Comparison of ENCODE assay signal across 1 cellular context in the genomic region with DNA sequence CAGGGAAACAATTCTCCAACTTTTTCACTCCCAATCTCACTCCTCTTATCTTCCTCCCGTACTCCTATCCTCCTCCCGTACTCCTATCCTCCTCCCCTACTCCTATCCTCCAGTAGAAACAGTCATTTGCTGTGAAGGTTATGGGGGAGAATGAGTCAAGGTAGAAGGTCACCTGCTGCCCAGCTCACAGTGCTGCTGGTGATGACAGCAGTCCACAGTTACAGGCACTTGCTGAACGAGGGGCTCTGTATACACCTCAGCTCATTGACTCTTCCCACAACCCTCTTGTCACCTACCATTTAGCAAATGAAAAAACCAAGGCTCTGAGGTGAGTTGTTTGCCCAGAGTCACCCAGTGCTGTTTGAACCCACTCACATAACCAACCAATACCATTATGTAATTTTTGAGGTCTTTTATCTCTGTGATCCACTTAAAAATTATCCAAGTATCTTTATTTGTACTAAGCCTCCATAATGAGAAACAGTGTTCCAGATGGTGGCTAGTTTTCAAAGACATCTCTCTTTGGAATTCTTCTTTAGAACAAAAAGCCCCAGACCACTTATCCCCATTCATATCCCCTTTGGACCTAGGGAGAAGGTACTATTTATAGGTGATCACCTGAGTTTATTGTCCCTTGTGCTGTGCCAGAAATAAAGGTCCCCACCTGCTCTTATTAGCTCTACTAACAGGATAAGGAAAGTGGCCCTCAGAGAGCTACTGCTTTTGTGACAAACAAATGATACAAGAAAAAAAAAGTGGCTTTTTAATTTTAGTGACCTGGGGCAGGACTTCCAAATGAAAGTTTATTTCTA.
TF ChIP-seq lines count a peak whose summit lies in the region.

No MANE protein-coding gene starts in this region.

TF ChIP-seq in IMR-90, 13 proteins besides CTCF, POLR2A, EP300 and RAD21 (continued from another document):
- 0 out of 2 replicates have a peak, but pooled peaks have one; percentile 5 for TF ChIP-seq CEBPB (IDR thresholded peaks at IDR 0.05; ENCODE audit: low read depth, low read length)
- TF ChIP-seq, protein P1, sequence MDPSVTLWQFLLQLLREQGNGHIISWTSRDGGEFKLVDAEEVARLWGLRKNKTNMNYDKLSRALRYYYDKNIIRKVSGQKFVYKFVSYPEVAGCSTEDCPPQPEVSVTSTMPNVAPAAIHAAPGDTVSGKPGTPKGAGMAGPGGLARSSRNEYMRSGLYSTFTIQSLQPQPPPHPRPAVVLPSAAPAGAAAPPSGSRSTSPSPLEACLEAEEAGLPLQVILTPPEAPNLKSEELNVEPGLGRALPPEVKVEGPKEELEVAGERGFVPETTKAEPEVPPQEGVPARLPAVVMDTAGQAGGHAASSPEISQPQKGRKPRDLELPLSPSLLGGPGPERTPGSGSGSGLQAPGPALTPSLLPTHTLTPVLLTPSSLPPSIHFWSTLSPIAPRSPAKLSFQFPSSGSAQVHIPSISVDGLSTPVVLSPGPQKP (IDR thresholded peaks at IDR 0.05; ENCODE audit: borderline replicate concordance, low read depth, low read length) = no peak
- TF ChIP-seq FOS (IDR thresholded peaks at IDR 0.05; ENCODE audit: low read depth, low read length) = no peak
- TF ChIP-seq MXI1 (IDR thresholded peaks at IDR 0.05; ENCODE audit: borderline replicate concordance, low read depth, low read length) = no peak
